In the genomic region with DNA sequence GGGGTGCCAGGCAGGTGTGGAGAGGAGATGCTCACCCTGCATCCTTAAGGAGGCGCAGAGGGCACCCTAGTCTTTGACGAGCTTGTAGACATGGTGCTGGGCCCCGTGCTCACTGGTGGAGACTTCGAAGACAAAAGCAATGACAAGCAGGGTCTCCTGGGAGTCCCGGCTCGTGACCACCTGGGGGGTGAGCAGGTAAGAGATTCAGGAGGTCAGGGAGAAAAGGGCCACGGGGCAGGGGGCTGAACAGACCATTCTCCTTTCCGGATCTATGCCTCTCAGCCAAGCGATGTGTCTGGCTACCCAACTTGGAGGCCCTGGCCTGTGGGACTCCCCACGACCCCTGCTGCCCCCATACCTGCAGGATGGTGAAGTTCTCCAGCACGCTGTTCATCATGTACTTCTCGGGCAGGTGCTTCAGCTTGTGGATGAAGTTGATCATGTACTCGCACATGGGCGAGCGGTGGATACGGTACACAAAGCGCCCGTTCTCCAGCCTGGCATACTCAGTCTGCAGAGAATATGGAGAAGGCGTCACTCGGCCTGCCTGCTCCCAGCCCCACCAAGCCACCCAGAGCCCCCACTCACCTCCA, we compare ENCODE assay signal across 22 cellular contexts. TPM values are rescaled to one million over a fixed set of nuclear protein-coding genes. Genes with fewer than 3 reads are reported as not detected.
DNase-seq lines count a peak whose midpoint lies in the region; ATAC-seq, FAIRE-seq and TF ChIP-seq lines count a peak whose summit lies in the region.
"Had no signal": no experiment of that assay in that cellular context is flagged by ENCODE, and none has a peak within 500 bp of the region (broad histone marks: within the 10 kb centered on the region; RNA-seq: fewer than 3 reads in every experiment).

No MANE protein-coding gene starts in this region.

- POLR2A ChIA-PET in activated CD4-positive, alpha-beta memory T cell treated with anti-CD3 and anti-CD28 coated beads for 36 hours (lab: Charles Lee): interaction anchor here (0.7 to 2.1 kb wide), 2 partner anchors 22 to 103 kb away, joined by 3 to 11 read pairs; a partner anchor contains a TSS
- POLR2A ChIA-PET in activated CD4-positive, alpha-beta memory T cell treated with anti-CD3 and anti-CD28 coated beads, Interleukin-2, amount 10 ng/mL, durations not matched to agents 7 days and 5 days (lab: Charles Lee): interaction anchor here (1.1 to 2.4 kb wide), 2 partner anchors 9 to 14 kb away, joined by 3 to 7 read pairs; no protein-coding TSS in a partner anchor

- 90 to 94% methylated on average over 20 of the region's 20 CpGs for WGBS in pancreas, 2 donors

- H3K4me1 Mint-ChIP-seq in activated CD4-positive, alpha-beta memory T cell treated with anti-CD3 and anti-CD28 coated beads for 36 hours (ENCODE audit: low read depth): peaks cover 24% of the 10 kb centered on the region
- peaks cover 26% of the 10 kb centered on the region for H3K4me1 Mint-ChIP-seq in activated CD4-positive, alpha-beta memory T cell treated with anti-CD3 and anti-CD28 coated beads, Interleukin-2, amount 10 ng/mL, durations not matched to agents 7 days and 5 days
- H3K4me1 Mint-ChIP-seq in activated naive CD8-positive, alpha-beta T cell treated with anti-CD3 and anti-CD28 coated beads for 36 hours: peaks cover 29% of the 10 kb centered on the region
- H3K4me1 Mint-ChIP-seq in stimulated activated effector memory CD8-positive, alpha-beta T cell treated with anti-CD3 and anti-CD28 coated beads, Interleukin-12 subunit alpha, Interleukin-12 subunit beta, amount 100 ng/mL, for 72 hours: peaks cover 32% of the 10 kb centered on the region

- no peak for DNase-seq in activated CD4-positive, alpha-beta memory T cell treated with anti-CD3 and anti-CD28 coated beads for 36 hours
- DNase-seq in activated CD4-positive, alpha-beta memory T cell treated with anti-CD3 and anti-CD28 coated beads, Interleukin-2, amount 10 ng/mL, durations not matched to agents 7 days and 5 days: no peak
- DNase-seq in GM13977 (ENCODE audit: low spot score) (peak; percentile 16), pancreas (no peak)
- no peak for DNase-seq in activated naive CD8-positive, alpha-beta T cell treated with anti-CD3 and anti-CD28 coated beads for 36 hours
- no peak for DNase-seq in stimulated activated effector memory CD8-positive, alpha-beta T cell treated with anti-CD3 and anti-CD28 coated beads, Interleukin-12 subunit alpha, Interleukin-12 subunit beta, amount 100 ng/mL, for 72 hours (ENCODE audit: low spot score in 2 of 2)
- DNase-seq: activated CD4-positive, alpha-beta T cell treated with anti-CD3 and anti-CD28 coated beads, Interleukin-2, amount 50 U/mL, for 48 hours; amniotic stem cell; effector CD4-positive, alpha-beta T cell; glutamatergic neuron; NCI-H1417 treated with DMSO at 0.1 percent for 48 hours; NCI-H2171 treated with DMSO at 0.1 percent for 48 hours; uterus had no signal

- ATAC-seq in stimulated activated effector memory CD8-positive, alpha-beta T cell treated with anti-CD3 and anti-CD28 coated beads, Interleukin-12 subunit alpha, Interleukin-12 subunit beta, amount 100 ng/mL, for 72 hours: no peak
- ATAC-seq in GM21619 (IDR thresholded peaks at IDR 0.05; ENCODE audit: unreplicated experiment): no peak
- ATAC-seq in pancreas: no peak
- no peak for ATAC-seq in HG03520 (IDR thresholded peaks at IDR 0.05; ENCODE audit: unreplicated experiment)
- ATAC-seq: CD8-positive, alpha-beta T cell; left lung had no signal

- H3K27ac Mint-ChIP-seq in activated CD4-positive, alpha-beta memory T cell treated with anti-CD3 and anti-CD28 coated beads for 36 hours: peak overlapping the region; percentile 23
- no peak overlapping the region for H3K27ac Mint-ChIP-seq in activated CD4-positive, alpha-beta memory T cell treated with anti-CD3 and anti-CD28 coated beads, Interleukin-2, amount 10 ng/mL, durations not matched to agents 7 days and 5 days
- H3K27ac Mint-ChIP-seq in activated naive CD8-positive, alpha-beta T cell treated with anti-CD3 and anti-CD28 coated beads for 36 hours: peak overlapping the region; percentile 21
- peak overlapping the region; percentile 80 for H3K27ac Mint-ChIP-seq in stimulated activated effector memory CD8-positive, alpha-beta T cell treated with anti-CD3 and anti-CD28 coated beads, Interleukin-12 subunit alpha, Interleukin-12 subunit beta, amount 100 ng/mL, for 72 hours
- H3K27ac Mint-ChIP-seq: activated T-helper 2 cell treated with anti-CD3 and anti-CD28 coated beads, Interferon-gamma antibody, Interleukin-2, Interleukin-4, amounts not matched to agents 10 μg/mL and 5 μg/mL and 100 μg/mL, durations not matched to agents 14 hours and 24 hours and 36 hours; CD8-positive, alpha-beta T cell had no signal

- peaks cover 0 to 16% (median 0%) of the 10 kb centered on the region in 3 donors for H3K36me3 ChIP-seq in pancreas
- H3K36me3 ChIP-seq: uterus had no signal

- intact Hi-C loops in activated CD4-positive, alpha-beta memory T cell treated with anti-CD3 and anti-CD28 coated beads for 36 hours (cut with micrococcal nuclease): no loop called here
- intact Hi-C loops in pancreas (cut with DNase I): no loop called here

- H3K36me3 Mint-ChIP-seq in activated CD4-positive, alpha-beta memory T cell treated with anti-CD3 and anti-CD28 coated beads for 36 hours: peaks cover 28% of the 10 kb centered on the region
- H3K36me3 Mint-ChIP-seq in activated CD4-positive, alpha-beta memory T cell treated with anti-CD3 and anti-CD28 coated beads, Interleukin-2, amount 10 ng/mL, durations not matched to agents 7 days and 5 days (ENCODE audit: low read depth): peaks cover 32% of the 10 kb centered on the region
- H3K36me3 Mint-ChIP-seq in activated naive CD8-positive, alpha-beta T cell treated with anti-CD3 and anti-CD28 coated beads for 36 hours: peaks cover 29% of the 10 kb centered on the region
- peaks cover 58% of the 10 kb centered on the region for H3K36me3 Mint-ChIP-seq in stimulated activated effector memory CD8-positive, alpha-beta T cell treated with anti-CD3 and anti-CD28 coated beads, Interleukin-12 subunit alpha, Interleukin-12 subunit beta, amount 100 ng/mL, for 72 hours

- H3K4me3 ChIP-seq in pancreas: no peak overlapping the region
- H3K4me3 ChIP-seq: left lung, right atrium auricular region, uterus had no signal

- no peak overlapping the region for H3K4me3 Mint-ChIP-seq in activated CD4-positive, alpha-beta memory T cell treated with anti-CD3 and anti-CD28 coated beads for 36 hours
- no peak overlapping the region for H3K4me3 Mint-ChIP-seq in activated CD4-positive, alpha-beta memory T cell treated with anti-CD3 and anti-CD28 coated beads, Interleukin-2, amount 10 ng/mL, durations not matched to agents 7 days and 5 days
- no peak overlapping the region for H3K4me3 Mint-ChIP-seq in activated naive CD8-positive, alpha-beta T cell treated with anti-CD3 and anti-CD28 coated beads for 36 hours
- H3K4me3 Mint-ChIP-seq in stimulated activated effector memory CD8-positive, alpha-beta T cell treated with anti-CD3 and anti-CD28 coated beads, Interleukin-12 subunit alpha, Interleukin-12 subunit beta, amount 100 ng/mL, for 72 hours: no peak overlapping the region
- H3K4me3 Mint-ChIP-seq: CD8-positive, alpha-beta T cell had no signal

- H3K9me3 ChIP-seq in pancreas: no peaks in the 10 kb centered on the region
- H3K9me3 ChIP-seq: left lung, right atrium auricular region, uterus had no signal

- H3K4me1 ChIP-seq in pancreas: peaks cover 0 to 12% (median 0%) of the 10 kb centered on the region in 3 donors

- TF ChIP-seq CTCF in GM13977 (IDR thresholded peaks at IDR 0.05; ENCODE audit: extremely low read depth, insufficient read depth, missing control alignments): no peak
- TF ChIP-seq CTCF in pancreas (IDR thresholded peaks at IDR 0.05): no peak

- CTCF ChIA-PET in activated CD4-positive, alpha-beta memory T cell treated with anti-CD3 and anti-CD28 coated beads for 36 hours (lab: Charles Lee): no interaction called here
- CTCF ChIA-PET in activated CD4-positive, alpha-beta memory T cell treated with anti-CD3 and anti-CD28 coated beads, Interleukin-2, amount 10 ng/mL, durations not matched to agents 7 days and 5 days (lab: Charles Lee): no interaction called here

- no peak for FAIRE-seq in pancreas (lab: Jason Lieb, UNC)

- H3K27me3 ChIP-seq in pancreas: no peaks in the 10 kb centered on the region
- H3K27me3 ChIP-seq: left lung, right atrium auricular region, uterus had no signal

- no peak overlapping the region for H3K27ac ChIP-seq in pancreas
- H3K27ac ChIP-seq: left lung, right atrium auricular region, uterus had no signal

- H3K27me3 Mint-ChIP-seq in activated CD4-positive, alpha-beta memory T cell treated with anti-CD3 and anti-CD28 coated beads for 36 hours: no peaks in the 10 kb centered on the region
- H3K27me3 Mint-ChIP-seq in activated CD4-positive, alpha-beta memory T cell treated with anti-CD3 and anti-CD28 coated beads, Interleukin-2, amount 10 ng/mL, durations not matched to agents 7 days and 5 days: no peaks in the 10 kb centered on the region
- H3K27me3 Mint-ChIP-seq in activated naive CD8-positive, alpha-beta T cell treated with anti-CD3 and anti-CD28 coated beads for 36 hours: peaks cover 10% of the 10 kb centered on the region

- no peaks in the 10 kb centered on the region for H3K9me3 Mint-ChIP-seq in activated CD4-positive, alpha-beta memory T cell treated with anti-CD3 and anti-CD28 coated beads for 36 hours
- H3K9me3 Mint-ChIP-seq in activated CD4-positive, alpha-beta memory T cell treated with anti-CD3 and anti-CD28 coated beads, Interleukin-2, amount 10 ng/mL, durations not matched to agents 7 days and 5 days: no peaks in the 10 kb centered on the region
- peaks cover 1% of the 10 kb centered on the region for H3K9me3 Mint-ChIP-seq in activated naive CD8-positive, alpha-beta T cell treated with anti-CD3 and anti-CD28 coated beads for 36 hours
- H3K9me3 Mint-ChIP-seq in stimulated activated effector memory CD8-positive, alpha-beta T cell treated with anti-CD3 and anti-CD28 coated beads, Interleukin-12 subunit alpha, Interleukin-12 subunit beta, amount 100 ng/mL, for 72 hours: no peaks in the 10 kb centered on the region
- H3K9me3 Mint-ChIP-seq: activated T-helper 2 cell treated with anti-CD3 and anti-CD28 coated beads, Interferon-gamma antibody, Interleukin-2, Interleukin-4, amounts not matched to agents 10 μg/mL and 5 μg/mL and 100 μg/mL, durations not matched to agents 14 hours and 24 hours and 36 hours; CD8-positive, alpha-beta T cell had no signal

- in situ Hi-C loops in GM13977 (cut with MboI; ENCODE audit: low pct_unique_long_range_greater_than_20kb, low sequenced_read_pairs, unreplicated experiment): no loop called here

RNA-seq across cellular contexts. Expression of a gene that starts 6.9 kb away (rescaled TPM):
- 1,000 to 10,000 TPM; 2,144 to 2,205 TPM for total RNA-seq in activated CD4-positive, alpha-beta memory T cell treated with anti-CD3 and anti-CD28 coated beads for 36 hours
- total RNA-seq in activated CD4-positive, alpha-beta memory T cell treated with anti-CD3 and anti-CD28 coated beads, Interleukin-2, amount 10 ng/mL, durations not matched to agents 7 days and 5 days: 1,000 to 10,000 TPM; 1,239 to 1,245 TPM
- 1,000 to 10,000 TPM; 2,227 to 2,291 TPM for total RNA-seq in activated naive CD8-positive, alpha-beta T cell treated with anti-CD3 and anti-CD28 coated beads for 36 hours
- 1,000 to 10,000 TPM in 1 of 6 donors, 100 to 1,000 TPM in 5; 474 to 1,265 (median 898) TPM for total RNA-seq in pancreas
- polyA plus RNA-seq in pancreas: 1,000 to 10,000 TPM in 1 of 2 donors, 100 to 1,000 TPM in 1; 429 to 1,039 TPM

RNA-seq across cellular contexts. Expression of a gene that starts 21.8 kb away (rescaled TPM):
- total RNA-seq in activated CD4-positive, alpha-beta memory T cell treated with anti-CD3 and anti-CD28 coated beads for 36 hours: 1 to 10 TPM; 1.8 to 2.2 TPM
- under 1 TPM; 0.13 to 0.23 TPM for total RNA-seq in activated CD4-positive, alpha-beta memory T cell treated with anti-CD3 and anti-CD28 coated beads, Interleukin-2, amount 10 ng/mL, durations not matched to agents 7 days and 5 days
- under 1 TPM; 0.60 to 0.66 TPM for total RNA-seq in activated naive CD8-positive, alpha-beta T cell treated with anti-CD3 and anti-CD28 coated beads for 36 hours
- 10 to 100 TPM in 1 of 6 donors, 1 to 10 TPM in 5; 3.0 to 10.0 (median 4.1) TPM for total RNA-seq in pancreas
- polyA plus RNA-seq in pancreas: 1 to 10 TPM; 8.5 to 9.7 TPM
- total RNA-seq: CD8-positive, alpha-beta T cell; mononuclear cell had no signal

RNA-seq across cellular contexts. Expression of a gene that starts 22.9 kb away (rescaled TPM):
- 10 to 100 TPM; 18.9 to 19.2 TPM for total RNA-seq in activated CD4-positive, alpha-beta memory T cell treated with anti-CD3 and anti-CD28 coated beads for 36 hours
- 10 to 100 TPM; 10.3 to 10.4 TPM for total RNA-seq in activated CD4-positive, alpha-beta memory T cell treated with anti-CD3 and anti-CD28 coated beads, Interleukin-2, amount 10 ng/mL, durations not matched to agents 7 days and 5 days
- total RNA-seq in activated naive CD8-positive, alpha-beta T cell treated with anti-CD3 and anti-CD28 coated beads for 36 hours: 10 to 100 TPM; 18.6 to 19.1 TPM
- total RNA-seq in pancreas: 1 to 10 TPM; 2.0 to 4.0 (median 2.7) TPM
- polyA plus RNA-seq in pancreas: 1 to 10 TPM; 1.7 to 2.1 TPM

RNA-seq across cellular contexts. Expression of a gene that starts 37.6 kb away (rescaled TPM):
- not detected for total RNA-seq in activated CD4-positive, alpha-beta memory T cell treated with anti-CD3 and anti-CD28 coated beads for 36 hours
- not detected for total RNA-seq in activated CD4-positive, alpha-beta memory T cell treated with anti-CD3 and anti-CD28 coated beads, Interleukin-2, amount 10 ng/mL, durations not matched to agents 7 days and 5 days
- not detected for total RNA-seq in activated naive CD8-positive, alpha-beta T cell treated with anti-CD3 and anti-CD28 coated beads for 36 hours
- total RNA-seq in pancreas: not detected
- polyA plus RNA-seq in pancreas: under 1 TPM in 1 of 2 donors, not detected in 1; 0.28 TPM
- total RNA-seq: activated T-helper 2 cell treated with anti-CD3 and anti-CD28 coated beads, Interferon-gamma antibody, Interleukin-2, Interleukin-4, amounts not matched to agents 10 μg/mL and 5 μg/mL and 100 μg/mL, durations not matched to agents 14 hours and 24 hours and 36 hours; CD8-positive, alpha-beta T cell; left lung; mononuclear cell; right atrium auricular region; RPMI7951; subcutaneous adipose tissue had no signal
